Comparison of ENCODE assay signal across 20 cellular contexts in the genomic region with DNA sequence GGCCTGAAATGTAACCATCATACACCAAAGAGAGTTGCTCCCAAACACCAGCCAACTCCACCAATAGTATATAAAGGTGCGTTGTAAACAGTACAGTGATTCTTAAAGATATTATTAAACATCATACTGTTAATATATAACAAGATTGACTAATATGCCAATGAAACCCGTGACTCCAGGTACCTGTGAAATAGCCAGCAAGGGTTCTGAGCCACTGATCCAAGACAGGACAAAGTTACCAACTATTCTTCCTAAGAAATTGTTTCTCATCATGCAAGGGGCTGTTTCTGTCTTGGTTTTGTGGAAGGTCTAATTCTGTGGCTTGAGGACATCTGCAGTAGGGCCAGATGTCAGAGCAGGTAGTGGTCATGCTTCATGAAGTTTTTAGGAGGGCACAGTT.
"Had no signal": no experiment of that assay in that cellular context is flagged by ENCODE, and none has a peak within 500 bp of the region (broad histone marks: within the 10 kb centered on the region; RNA-seq: fewer than 3 reads in every experiment).

No MANE protein-coding gene starts in this region.

- H3K36me3 ChIP-seq: adrenal gland, left lung had no signal

- H3K27ac ChIP-seq: adrenal gland, foreskin keratinocyte, left lung, SK-N-MC had no signal

- ATAC-seq: foreskin keratinocyte; left lung; natural killer cell treated with Interleukin-12 subunit alpha and Interleukin-12 subunit beta and Interleukin-15 and Interleukin-18, amount 100 ng/mL, for 72 hours; stimulated activated effector memory CD8-positive, alpha-beta T cell treated with anti-CD3 and anti-CD28 coated beads, Interleukin-12 subunit alpha, Interleukin-12 subunit beta, amount 100 ng/mL, for 72 hours had no signal

- H3K27ac Mint-ChIP-seq: activated CD4-positive, alpha-beta T cell treated with anti-CD3 and anti-CD28 coated beads for 36 hours; activated T-cell treated with anti-CD3 and anti-CD28 coated beads, Interleukin-2, amount 50 U/mL, for 24 hours; type B pancreatic cell had no signal

- H3K4me3 ChIP-seq: adrenal gland, left lung, SK-N-MC had no signal

- H3K27me3 Mint-ChIP-seq: activated CD4-positive, alpha-beta memory T cell treated with anti-CD3 and anti-CD28 coated beads, Interleukin-2, amount 10 ng/mL, durations not matched to agents 7 days and 5 days; activated CD4-positive, alpha-beta T cell treated with anti-CD3 and anti-CD28 coated beads for 36 hours; activated naive CD4-positive, alpha-beta T cell treated with anti-CD3 and anti-CD28 coated beads, Interleukin-2, amount 50 U/mL, for 24 hours; type B pancreatic cell had no signal

- H3K27me3 ChIP-seq: adrenal gland, foreskin keratinocyte had no signal

- DNase-seq: activated CD4-positive, alpha-beta memory T cell treated with anti-CD3 and anti-CD28 coated beads, Interleukin-2, amount 10 ng/mL, durations not matched to agents 7 days and 5 days; activated effector memory CD4-positive, alpha-beta T cell treated with Interleukin-2 at 50 U/mL for 16 hours; activated T-cell treated with anti-CD3 and anti-CD28 coated beads, Interleukin-2, amount 50 U/mL, for 24 hours; adrenal gland; central memory CD4-positive, alpha-beta T cell; cortex of kidney; effector CD4-positive, alpha-beta T cell; foreskin keratinocyte; left lung; mesendoderm; nucleus accumbens; stimulated activated CD4-positive, alpha-beta T cell treated with anti-CD3 and anti-CD28 coated beads, Interleukin-12 subunit alpha, Interleukin-12 subunit beta, amount 100 ng/mL, for 4 hours; substantia nigra; T-cell had no signal

- H3K9me3 ChIP-seq: adrenal gland, left lung had no signal

- H3K4me3 Mint-ChIP-seq: activated CD4-positive, alpha-beta T cell treated with anti-CD3 and anti-CD28 coated beads for 36 hours; activated T-cell treated with anti-CD3 and anti-CD28 coated beads, Interleukin-2, amount 50 U/mL, for 24 hours; type B pancreatic cell had no signal

- H3K9me3 Mint-ChIP-seq: activated CD4-positive, alpha-beta memory T cell treated with anti-CD3 and anti-CD28 coated beads, Interleukin-2, amount 10 ng/mL, durations not matched to agents 7 days and 5 days; activated naive CD4-positive, alpha-beta T cell treated with anti-CD3 and anti-CD28 coated beads, Interleukin-2, amount 50 U/mL, for 24 hours; activated T-cell treated with anti-CD3 and anti-CD28 coated beads, Interleukin-2, amount 50 U/mL, for 24 hours; natural killer cell treated with Interleukin-12 subunit alpha and Interleukin-12 subunit beta and Interleukin-15 and Interleukin-18, amount 100 ng/mL, for 72 hours; stimulated activated effector memory CD8-positive, alpha-beta T cell treated with anti-CD3 and anti-CD28 coated beads, Interleukin-12 subunit alpha, Interleukin-12 subunit beta, amount 100 ng/mL, for 72 hours; T-cell; type B pancreatic cell had no signal
